In the genomic region with DNA sequence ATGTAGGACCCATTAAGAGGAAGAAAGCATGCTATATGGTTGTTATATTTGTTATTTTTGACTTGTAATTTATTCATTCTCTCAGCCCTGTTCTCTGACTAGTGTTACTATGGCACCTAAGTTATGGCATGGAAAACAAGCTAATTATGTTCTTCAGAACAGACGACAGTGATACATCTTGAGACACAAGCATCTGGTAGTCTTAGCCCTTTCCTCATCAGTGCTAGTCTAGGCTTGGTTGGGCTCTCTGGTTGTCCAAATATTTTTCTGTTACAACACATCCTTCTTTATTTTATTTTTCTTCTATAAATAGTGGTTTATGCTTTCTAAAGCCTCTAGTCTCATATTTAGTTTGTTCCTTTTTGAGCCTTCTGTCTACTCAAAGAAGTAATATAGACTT, we compare ENCODE assay signal across 18 cellular contexts.
DNase-seq lines count a peak whose midpoint lies in the region; TF ChIP-seq lines count a peak whose summit lies in the region.
"Had no signal": no experiment of that assay in that cellular context is flagged by ENCODE, and none has a peak within 500 bp of the region (broad histone marks: within the 10 kb centered on the region; RNA-seq: fewer than 3 reads in every experiment).

No MANE protein-coding gene starts in this region.

- H3K4me3 Mint-ChIP-seq in activated naive CD8-positive, alpha-beta T cell treated with anti-CD3 and anti-CD28 coated beads for 36 hours = no peak overlapping the region
- H3K4me3 Mint-ChIP-seq in nephron progenitor cell = no peak overlapping the region
- H3K4me3 Mint-ChIP-seq: GM23338 had no signal

- no peaks in the 10 kb centered on the region for H3K4me1 Mint-ChIP-seq in activated naive CD8-positive, alpha-beta T cell treated with anti-CD3 and anti-CD28 coated beads for 36 hours
- H3K4me1 Mint-ChIP-seq in nephron progenitor cell = no peaks in the 10 kb centered on the region

- H3K36me3 Mint-ChIP-seq in activated naive CD8-positive, alpha-beta T cell treated with anti-CD3 and anti-CD28 coated beads for 36 hours = peaks cover 43% of the 10 kb centered on the region
- H3K36me3 Mint-ChIP-seq in nephron progenitor cell (ENCODE audit: low read depth) = peaks cover 36% of the 10 kb centered on the region

- TF ChIP-seq CTCF in AG10803 (conservative IDR thresholded peaks at IDR 0.05; ENCODE audit: low read length) (no peak), nephron progenitor cell (IDR thresholded peaks at IDR 0.05) (no peak)

- no peak overlapping the region for H3K4me3 ChIP-seq in AG10803 (ENCODE audit: low read length)
- H3K4me3 ChIP-seq: GM23338, HAP-1, SJCRH30 had no signal

- DNase-seq in NCI-H1105 treated with DMSO at 0.1 percent for 48 hours (lab: John Stamatoyannopoulos, UW) = peak; percentile 0
- DNase-seq in NCI-H1105 (lab: John Stamatoyannopoulos, UW) = no peak
- peak; percentile 54 for DNase-seq in AG10803 (ENCODE audit: low read depth)
- peak; percentile 11 for DNase-seq in EH (ENCODE audit: low read depth)
- peak; percentile 91 for DNase-seq in fibroblast of gingiva (ENCODE audit: low read depth)
- DNase-seq in activated naive CD8-positive, alpha-beta T cell treated with anti-CD3 and anti-CD28 coated beads for 36 hours = no peak
- DNase-seq in nephron progenitor cell = no peak
- DNase-seq in activated CD4-positive, alpha-beta T cell treated with anti-CD3 and anti-CD28 coated beads, Interleukin-2, amount 50 U/mL, for 1 hour = no peak
- DNase-seq: BE2C, KG1, NCI-H1417 treated with DMSO at 0.1 percent for 48 hours, NCI-H187, NCI-H2107, NCI-H524 treated with DMSO at 0.1 percent for 48 hours, SJCRH30, T-helper 1 cell had no signal

- H3K27ac Mint-ChIP-seq in activated naive CD8-positive, alpha-beta T cell treated with anti-CD3 and anti-CD28 coated beads for 36 hours = no peak overlapping the region
- no peak overlapping the region for H3K27ac Mint-ChIP-seq in nephron progenitor cell
- H3K27ac Mint-ChIP-seq: GM23338 had no signal

- peaks cover 22% of the 10 kb centered on the region for H3K9me3 Mint-ChIP-seq in activated naive CD8-positive, alpha-beta T cell treated with anti-CD3 and anti-CD28 coated beads for 36 hours
- peaks cover 39% of the 10 kb centered on the region for H3K9me3 Mint-ChIP-seq in nephron progenitor cell
- H3K9me3 Mint-ChIP-seq: GM23338 had no signal

- H3K27me3 Mint-ChIP-seq in activated naive CD8-positive, alpha-beta T cell treated with anti-CD3 and anti-CD28 coated beads for 36 hours = no peaks in the 10 kb centered on the region
- peaks cover 2% of the 10 kb centered on the region for H3K27me3 Mint-ChIP-seq in nephron progenitor cell (ENCODE audit: low read depth, poor library complexity)

Comparison
In these comparisons a context has a peak if more than half of its experiments do, and no peak if none do; other contexts are left out.
1. DNase-seq: peak in NCI-H1105 treated with DMSO at 0.1 percent for 48 hours (single experiment), AG10803 (single experiment), EH (single experiment) and fibroblast of gingiva (single experiment); none in NCI-H1105 (single experiment), activated naive CD8-positive, alpha-beta T cell treated with anti-CD3 and anti-CD28 coated beads for 36 hours (single experiment), nephron progenitor cell (single experiment) and activated CD4-positive, alpha-beta T cell treated with anti-CD3 and anti-CD28 coated beads, Interleukin-2, amount 50 U/mL, for 1 hour (single experiment).